ENCODE assay signal across 32 cellular contexts in genomic region chr11:57361926-57362325, GRCh38. TPM values are rescaled to one million over a fixed set of nuclear protein-coding genes. Genes with fewer than 3 reads are reported as not detected.
"Had no signal": no experiment of that assay in that cellular context is flagged by ENCODE, and none has a peak within 500 bp of the region (broad histone marks: within the 10 kb centered on the region; RNA-seq: fewer than 3 reads in every experiment).

No MANE protein-coding gene starts in this region.

- H3K27me3 ChIP-seq: neural progenitor cell, ovary, right atrium auricular region, right lobe of liver, transverse colon, upper lobe of right lung had no signal

- H3K36me3 ChIP-seq: heart left ventricle, left ventricle myocardium inferior, neural progenitor cell, ovary, right atrium auricular region, right lobe of liver, transverse colon, upper lobe of right lung had no signal

- H3K4me2 ChIP-seq: neural progenitor cell, smooth muscle cell had no signal

- H3K9ac ChIP-seq: neural progenitor cell had no signal

- H3K4me3 Mint-ChIP-seq: mesothelial cell of epicardium; naive B cell; nephron; stimulated activated memory B cell treated with anti-CD40 and anti-IgM and Interleukin-4, amounts not matched to agents 10 μg/mL and 1 μg/mL and 100 μg/mL, for 72 hours; stimulated activated naive CD8-positive, alpha-beta T cell treated with anti-CD3 and anti-CD28 coated beads, Interleukin-15, amount 100 ng/mL, for 72 hours had no signal

- H3K4me3 ChIP-seq: heart left ventricle, left ventricle myocardium inferior, lung, neural progenitor cell, ovary, right atrium auricular region, right lobe of liver, smooth muscle cell, transverse colon, upper lobe of right lung had no signal

- H3K27ac Mint-ChIP-seq: mesothelial cell of epicardium; nephron; neural progenitor cell; progenitor cell of endocrine pancreas; stimulated activated memory B cell treated with anti-CD40 and anti-IgM and Interleukin-4, amounts not matched to agents 10 μg/mL and 1 μg/mL and 100 μg/mL, for 72 hours; stimulated activated naive CD8-positive, alpha-beta T cell treated with anti-CD3 and anti-CD28 coated beads, Interleukin-15, amount 100 ng/mL, for 72 hours had no signal

- H3K9me3 Mint-ChIP-seq: mesothelial cell of epicardium; naive B cell; nephron; stimulated activated naive CD8-positive, alpha-beta T cell treated with anti-CD3 and anti-CD28 coated beads, Interleukin-15, amount 100 ng/mL, for 72 hours had no signal

- H2AFZ ChIP-seq: neural progenitor cell had no signal

- H3K4me1 Mint-ChIP-seq: naive B cell; stimulated activated memory B cell treated with anti-CD40 and anti-IgM and Interleukin-4, amounts not matched to agents 10 μg/mL and 1 μg/mL and 100 μg/mL, for 72 hours; stimulated activated naive CD8-positive, alpha-beta T cell treated with anti-CD3 and anti-CD28 coated beads, Interleukin-15, amount 100 ng/mL, for 72 hours had no signal

- H3K4me1 ChIP-seq: right lobe of liver had no signal

- ATAC-seq: heart left ventricle; right lobe of liver; stimulated activated memory B cell treated with anti-CD40 and anti-IgM and Interleukin-4, amounts not matched to agents 10 μg/mL and 1 μg/mL and 100 μg/mL, for 72 hours; stimulated activated naive CD8-positive, alpha-beta T cell treated with anti-CD3 and anti-CD28 coated beads, Interleukin-15, amount 100 ng/mL, for 72 hours; upper lobe of right lung had no signal

- FAIRE-seq: urothelium cell line had no signal

- H3K9me3 ChIP-seq: heart left ventricle, left ventricle myocardium inferior, ovary, right atrium auricular region, right lobe of liver, transverse colon, upper lobe of right lung had no signal

- H3K36me3 Mint-ChIP-seq: mesothelial cell of epicardium; naive B cell; neural progenitor cell; stimulated activated memory B cell treated with anti-CD40 and anti-IgM and Interleukin-4, amounts not matched to agents 10 μg/mL and 1 μg/mL and 100 μg/mL, for 72 hours had no signal

- DNase-seq: heart left ventricle; islet precursor cell; left ventricle myocardium inferior; mesendoderm; naive B cell; ovary; right lobe of liver; stimulated activated CD4-positive, alpha-beta T cell treated with anti-CD3 and anti-CD28 coated beads, Interleukin-1b, Interleukin-23, amount 100 ng/mL, for 48 hours; stimulated activated CD4-positive, alpha-beta T cell treated with anti-CD3 and anti-CD28 coated beads, Interleukin-2, amount 100 ng/mL, for 48 hours; stimulated activated CD4-positive, alpha-beta T cell treated with anti-CD3 and anti-CD28 coated beads, Interleukin-4, amount 100 ng/mL, for 4 hours; stimulated activated CD8-positive, alpha-beta memory T cell treated with anti-CD3 and anti-CD28 coated beads, Interleukin-4, amount 100 ng/mL, for 48 hours; stimulated activated naive CD4-positive, alpha-beta T cell treated with Interleukin-2 at 50 U/mL for 16 hours; stimulated activated naive CD8-positive, alpha-beta T cell treated with anti-CD3 and anti-CD28 coated beads, Interleukin-15, amount 100 ng/mL, for 72 hours; substantia nigra; transverse colon; upper lobe of right lung had no signal

- H3K27ac ChIP-seq: heart left ventricle, left ventricle myocardium inferior, neural progenitor cell, ovary, right atrium auricular region, right lobe of liver, transverse colon, upper lobe of right lung had no signal

RNA-seq across cellular contexts. Expression of gene PRG3, which starts 19.0 kb away (rescaled TPM):
- total RNA-seq: heart left ventricle, kidney epithelial cell, left ventricle myocardium inferior, lower leg skin, mesothelial cell of epicardium, mononuclear cell, omental fat pad, ovary, progenitor cell of endocrine pancreas, pulmonary artery endothelial cell, renal cortical epithelial cell, right atrium auricular region, right lobe of liver, smooth muscle cell, temporal lobe, transverse colon, upper lobe of right lung had no signal
- polyA plus RNA-seq: heart left ventricle, ovary, smooth muscle cell had no signal

RNA-seq across cellular contexts. Expression of gene P2RX3, which starts 23.8 kb away (rescaled TPM):
- total RNA-seq: kidney epithelial cell, lower leg skin, mononuclear cell, omental fat pad, progenitor cell of endocrine pancreas, pulmonary artery endothelial cell, renal cortical epithelial cell, smooth muscle cell, temporal lobe, transverse colon, upper lobe of right lung had no signal
- polyA plus RNA-seq: lung had no signal

RNA-seq across cellular contexts. Expression of gene PRG2, which starts 28.5 kb away (rescaled TPM):
- total RNA-seq: left ventricle myocardium inferior, mesothelial cell of epicardium, ovary, progenitor cell of endocrine pancreas, renal cortical epithelial cell, right atrium auricular region, smooth muscle cell, temporal lobe, transverse colon, upper lobe of right lung had no signal
- polyA plus RNA-seq: smooth muscle cell had no signal
